ENCODE assay signal across 1 cellular context in the genomic region with DNA sequence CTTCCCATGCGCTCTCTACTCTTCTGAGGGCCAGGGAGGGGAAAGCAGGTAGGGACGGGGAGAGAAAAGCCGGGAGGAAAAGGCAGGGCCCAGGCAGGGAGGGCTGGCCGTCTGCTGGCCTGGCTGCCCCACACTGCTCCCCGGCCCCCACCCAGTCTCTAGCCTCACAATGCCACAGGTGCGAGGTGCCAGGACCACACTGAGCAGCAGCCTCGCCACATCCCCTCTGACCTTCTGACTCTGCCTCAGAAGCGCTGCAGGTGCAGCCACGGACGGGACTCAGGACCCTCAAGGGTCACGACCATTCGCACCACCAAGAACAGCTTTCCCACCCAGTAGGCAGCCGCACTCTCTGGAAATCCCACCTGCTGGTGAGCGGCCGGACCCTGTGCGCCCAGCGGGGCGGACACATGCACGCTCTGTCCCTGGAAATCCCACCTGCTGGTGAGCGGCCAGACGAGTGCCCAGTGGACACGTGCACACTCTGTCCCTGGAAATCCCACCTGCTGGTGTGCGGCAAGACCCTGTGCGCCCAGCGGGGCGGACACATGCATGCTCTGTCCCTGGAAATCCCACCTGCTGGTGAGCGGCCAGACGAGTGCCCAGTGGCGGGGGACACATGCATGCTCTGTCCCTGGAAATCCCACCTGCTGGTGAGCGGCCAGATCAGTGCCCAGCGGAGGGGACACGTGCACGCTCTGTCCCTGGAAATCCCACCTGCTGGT.
TF ChIP-seq lines count a peak whose summit lies in the region.

No MANE protein-coding gene starts in this region.

TF ChIP-seq in K562, 482 proteins besides CTCF, POLR2A, EP300 and RAD21:
- TF ChIP-seq ZNF12 (CRISPR knock-in tag; IDR thresholded peaks at IDR 0.05), result no peak
- TF ChIP-seq POLR2G (IDR thresholded peaks at IDR 0.05; ENCODE audit: low read depth, low read length), result 0 out of 2 replicates have a peak, but pooled peaks have one; percentile 11
